In the genomic region with DNA sequence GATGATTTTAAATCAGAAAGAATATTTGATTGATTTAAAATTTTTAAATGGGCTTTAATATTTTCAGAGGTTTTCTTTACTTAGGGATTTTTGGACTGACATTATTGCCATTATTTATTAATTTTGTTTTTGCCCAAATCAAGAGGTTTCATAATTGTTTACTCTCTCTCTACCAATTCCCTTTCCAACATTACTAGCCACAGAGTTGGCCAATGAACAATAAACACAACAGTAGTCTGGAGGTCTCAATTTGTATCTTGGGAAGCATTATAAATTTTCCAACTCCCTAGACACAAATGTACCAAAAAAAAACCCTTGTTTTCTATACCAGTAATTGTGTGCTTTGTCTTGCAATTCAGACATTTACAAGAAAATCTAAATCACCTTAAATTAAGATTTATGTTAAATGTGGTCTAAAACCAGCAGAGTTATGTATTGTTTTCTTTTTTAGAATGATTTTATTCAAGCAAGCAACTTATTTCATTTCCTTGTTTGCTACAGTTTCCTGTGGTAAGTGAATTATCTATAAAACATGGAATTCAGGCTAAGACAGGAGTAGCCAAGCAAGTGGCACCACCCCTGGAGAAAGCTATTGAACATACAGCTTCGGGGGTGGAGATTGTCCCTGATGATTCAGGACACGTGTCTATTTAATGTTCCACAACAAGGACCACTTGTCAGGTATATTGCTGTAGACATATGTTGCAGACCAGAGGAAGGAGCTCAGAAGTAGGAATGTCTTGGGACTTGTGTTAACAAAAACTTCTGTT, we compare ENCODE assay signal across 22 cellular contexts. TPM values are rescaled to one million over a fixed set of nuclear protein-coding genes. Genes with fewer than 3 reads are reported as not detected.
A peak's percentile ranks its signal among the peaks of the same experiment; 100 is the strongest.
DNase-seq lines count a peak whose midpoint lies in the region; ATAC-seq and TF ChIP-seq lines count a peak whose summit lies in the region.
"Had no signal": no experiment of that assay in that cellular context is flagged by ENCODE, and none has a peak within 500 bp of the region (broad histone marks: within the 10 kb centered on the region; RNA-seq: fewer than 3 reads in every experiment).

No MANE protein-coding gene starts in this region.

- H3K27me3 ChIP-seq in sigmoid colon (no peaks in the 10 kb centered on the region), BE2C (no peaks in the 10 kb centered on the region)
- H3K27me3 ChIP-seq: BLaER1, foreskin keratinocyte had no signal

- intact Hi-C loops in sigmoid colon (cut with DNase I), result no loop called here

- H3K9me3 ChIP-seq in sigmoid colon (peaks cover 0 to 3% (median 1%) of the 10 kb centered on the region in 4 donors), BE2C (no peaks in the 10 kb centered on the region)

- no peak for TF ChIP-seq EP300 in sigmoid colon (IDR thresholded peaks at IDR 0.05)

- no peaks in the 10 kb centered on the region for H3K36me3 ChIP-seq in sigmoid colon
- no peaks in the 10 kb centered on the region for H3K36me3 ChIP-seq in BE2C
- H3K36me3 ChIP-seq: BLaER1 had no signal

- ATAC-seq in left lobe of liver, result peak; percentile 38
- ATAC-seq: foreskin keratinocyte, left cardiac atrium, WTC11 had no signal

- TF ChIP-seq POLR2A in sigmoid colon (IDR thresholded peaks at IDR 0.05), result no peak

- H3K4me3 ChIP-seq in cardiac fibroblast (replicated peaks in 1 of 2; ENCODE audit: low read depth in 2 of 2, low read length in 2 of 2) (no peak overlapping the region), sigmoid colon (peak overlapping the region in 3 of 4 donors; percentile 10 to 34 (median 27)), BE2C (ENCODE audit: low read depth, low read length) (no peak overlapping the region)
- H3K4me3 ChIP-seq: BLaER1 had no signal

- DNase-seq in M059J (ENCODE audit: low read depth) (peak; percentile 3), cardiac fibroblast (ENCODE audit: low read depth in 2 of 2) (peak; percentile 16 to 21), left lobe of liver (ENCODE audit: low spot score) (no peak), sigmoid colon (no peak), NCI-H2081 treated with DMSO at 0.1 percent for 48 hours (lab: John Stamatoyannopoulos, UW) (no peak), SHP77 (lab: John Stamatoyannopoulos, UW) (no peak), BE2C (no peak)
- DNase-seq: activated CD4-positive, alpha-beta memory T cell treated with anti-CD3 and anti-CD28 coated beads for 36 hours; activated naive CD4-positive, alpha-beta T cell; anterior cingulate cortex; endodermal cell; left cardiac atrium; NCI-H1694; NCI-H446 treated with DMSO at 0.1 percent for 48 hours; stimulated activated CD8-positive, alpha-beta memory T cell treated with anti-CD3 and anti-CD28 coated beads, Interleukin-4, amount 100 ng/mL, for 48 hours; T-helper 2 cell had no signal

- TF ChIP-seq CTCF in cardiac fibroblast (IDR thresholded peaks at IDR 0.05; ENCODE audit: low read depth, low read length) (no peak), sigmoid colon (IDR thresholded peaks at IDR 0.05) (no peak), BE2C (IDR thresholded peaks at IDR 0.05; ENCODE audit: low read depth, low read length) (no peak)

- 3 to 39% methylated on average over 2 of the region's 2 CpGs for WGBS in sigmoid colon, 2 donors

- peaks cover 0 to 4% (median 2%) of the 10 kb centered on the region in 4 donors for H3K4me1 ChIP-seq in sigmoid colon
- H3K4me1 ChIP-seq in BE2C, result no peaks in the 10 kb centered on the region
- H3K4me1 ChIP-seq: BLaER1, foreskin keratinocyte had no signal

- no peak overlapping the region for H3K27ac ChIP-seq in sigmoid colon
- H3K27ac ChIP-seq: BLaER1, foreskin keratinocyte had no signal

RNA-seq across cellular contexts. Expression of gene KLKB1, which starts 0.6 kb away (rescaled TPM):
- total RNA-seq in M059J (2014; rRNA removed; shearing (Covaris generic)), result not detected in 2 replicates
- total RNA-seq in left lobe of liver (102 TPM), sigmoid colon (1 to 10 TPM in 2 of 4 donors, under 1 TPM in 2; 0.36 to 3.9 (median 1.4) TPM)
- polyA plus RNA-seq in sigmoid colon, result 1 to 10 TPM in 1 of 3 donors, under 1 TPM in 2; 0.46 to 1.3 (median 0.60) TPM
- polyA plus RNA-seq in BE2C (2012; ENCODE audit: insufficient read depth, insufficient read length, low read depth), result not detected
- total RNA-seq: activated CD4-positive, alpha-beta memory T cell treated with anti-CD3 and anti-CD28 coated beads for 36 hours; foreskin keratinocyte; myocyte had no signal
- polyA plus RNA-seq: foreskin keratinocyte had no signal

RNA-seq across cellular contexts. Expression of gene CYP4V2, which starts 36.6 kb away (rescaled TPM):
- 0.34 and 1.5 TPM in 2 replicates for total RNA-seq in M059J (2014; rRNA removed; shearing (Covaris generic))
- total RNA-seq in left lobe of liver, result 103 TPM
- total RNA-seq in sigmoid colon, result 10 to 100 TPM; 30.0 to 75.3 (median 34.7) TPM
- polyA plus RNA-seq in sigmoid colon, result 10 to 100 TPM in 1 of 3 donors, 1 to 10 TPM in 2; 7.2 to 20.9 (median 8.4) TPM
- polyA plus RNA-seq in BE2C (2012; ENCODE audit: insufficient read depth, insufficient read length, low read depth), result 1.3 TPM

RNA-seq across cellular contexts. Expression of gene F11, which starts 38.1 kb away (rescaled TPM):
- not detected in 2 replicates for total RNA-seq in M059J (2014; rRNA removed; shearing (Covaris generic))
- total RNA-seq in left lobe of liver (171 TPM), sigmoid colon (under 1 TPM in 1 of 4 donors, not detected in 3; 0.14 TPM)
- under 1 TPM in 1 of 3 donors, not detected in 2; 0.54 TPM for polyA plus RNA-seq in sigmoid colon
- not detected for polyA plus RNA-seq in BE2C (2012; ENCODE audit: insufficient read depth, insufficient read length, low read depth)
- total RNA-seq: activated CD4-positive, alpha-beta memory T cell treated with anti-CD3 and anti-CD28 coated beads for 36 hours; cerebellum; endodermal cell; foreskin keratinocyte; left cardiac atrium; myocyte; osteocyte had no signal
- polyA plus RNA-seq: foreskin keratinocyte had no signal

Comparison
In these comparisons a context has a peak if more than half of its experiments do, and no peak if none do; other contexts are left out.
1. DNase-seq: peak in M059J (single experiment) and cardiac fibroblast (2 of 2); none in left lobe of liver (single experiment), sigmoid colon (single experiment), NCI-H2081 treated with DMSO at 0.1 percent for 48 hours (single experiment), SHP77 (0 of 2) and BE2C (single experiment).
2. H3K4me3 ChIP-seq: peak in sigmoid colon (3 of 4); none in cardiac fibroblast (0 of 2) and BE2C (single experiment).
3. RNA of gene KLKB1, which starts 0.6 kb away (total RNA-seq): 102 TPM in left lobe of liver (single experiment); 0.36 to 3.9 TPM in sigmoid colon and not detected in M059J; every median in the first group is over 10 times any median in the second.
4. RNA of gene CYP4V2, which starts 36.6 kb away (total RNA-seq): 103 TPM in left lobe of liver (single experiment) and 30.0 to 75.3 TPM in sigmoid colon; 0.34 to 1.5 TPM in M059J; every median in the first group is over 10 times any median in the second.
5. RNA of gene F11, which starts 38.1 kb away (total RNA-seq): 171 TPM in left lobe of liver (single experiment); not detected in M059J and 0.14 TPM in sigmoid colon; every median in the first group is over 100 times any median in the second.